16 cellular contexts compared by ENCODE assay signal in the genomic region with DNA sequence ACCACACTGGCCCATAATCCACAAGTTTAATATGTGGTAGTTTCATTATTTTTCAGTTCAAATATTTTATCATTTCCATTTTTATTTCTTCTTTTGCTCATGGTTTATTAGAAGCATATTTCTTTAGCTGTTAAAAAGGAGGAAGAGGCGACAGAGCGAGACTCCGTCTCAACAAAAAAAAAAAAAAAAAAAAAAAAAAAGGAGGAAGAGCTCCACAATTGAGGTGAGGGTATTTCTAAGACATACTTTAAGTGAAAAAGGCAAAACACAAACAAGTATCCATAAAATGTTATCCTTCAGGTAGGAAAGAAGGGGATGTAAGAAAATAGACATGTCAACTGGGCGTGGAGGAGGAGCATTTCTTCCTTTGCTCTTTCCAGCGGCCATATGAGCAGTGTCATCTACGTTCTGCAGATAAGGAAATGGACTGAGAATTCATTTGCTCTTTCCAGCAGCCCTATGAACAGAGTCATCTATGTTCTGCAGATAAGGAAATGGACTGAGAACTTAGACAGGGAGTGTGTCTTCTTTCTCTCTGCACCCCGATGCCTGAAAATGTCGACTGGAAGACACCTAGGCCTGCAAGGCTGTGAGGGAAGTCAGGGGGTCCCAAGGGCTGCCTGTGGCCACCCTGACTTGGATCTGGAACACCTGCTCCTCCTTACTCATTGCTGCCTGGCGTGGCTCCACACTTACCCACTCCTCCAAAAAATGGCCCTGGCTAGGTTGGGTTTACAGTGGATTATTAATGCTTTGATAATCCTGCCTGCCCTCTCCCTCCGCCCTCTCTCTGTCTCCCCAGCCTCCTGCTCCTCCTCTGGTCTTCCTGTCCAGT. TPM values are rescaled to one million over a fixed set of nuclear protein-coding genes. Genes with fewer than 3 reads are reported as not detected.
"Had no signal": no experiment of that assay in that cellular context is flagged by ENCODE, and none has a peak within 500 bp of the region (broad histone marks: within the 10 kb centered on the region; RNA-seq: fewer than 3 reads in every experiment).

No MANE protein-coding gene starts in this region.

- DNase-seq: activated CD4-positive, alpha-beta memory T cell treated with anti-CD3 and anti-CD28 coated beads, Interleukin-2, amount 10 ng/mL, durations not matched to agents 7 days and 5 days; activated CD8-positive, alpha-beta memory T cell treated with anti-CD3 and anti-CD28 coated beads, Interleukin-2, amount 50 U/mL, for 4 hours; activated gamma-delta T cell; activated T-cell treated with anti-CD3 and anti-CD28 coated beads, Interleukin-2, amount 50 U/mL, for 48 hours; amniotic stem cell; dorsolateral prefrontal cortex; endodermal cell; sigmoid colon; stimulated activated CD4-positive, alpha-beta T cell treated with anti-CD3 and anti-CD28 coated beads, Interleukin-12 subunit alpha, Interleukin-12 subunit beta, amount 100 ng/mL, for 4 hours; stimulated activated CD4-positive, alpha-beta T cell treated with anti-CD3 and anti-CD28 coated beads, Interleukin-2, amount 100 ng/mL, for 24 hours; uterus had no signal

- ATAC-seq: activated naive CD4-positive, alpha-beta T cell treated with anti-CD3 and anti-CD28 coated beads, Interleukin-2, amount 50 U/mL, for 72 hours; gastroesophageal sphincter; left lobe of liver had no signal

- H3K4me1 ChIP-seq: gastroesophageal sphincter, parathyroid adenoma, sigmoid colon, uterus had no signal

- H3K27ac ChIP-seq: dorsolateral prefrontal cortex, gastroesophageal sphincter, parathyroid adenoma, sigmoid colon, uterus, VCaP had no signal

- H3K36me3 ChIP-seq: gastroesophageal sphincter, sigmoid colon, uterus had no signal

- H3K27me3 ChIP-seq: dorsolateral prefrontal cortex, sigmoid colon, uterus had no signal

- H3K4me1 Mint-ChIP-seq: endodermal cell had no signal

- H3K9me3 ChIP-seq: gastroesophageal sphincter, sigmoid colon, uterus had no signal

- H3K36me3 Mint-ChIP-seq: activated naive CD4-positive, alpha-beta T cell treated with anti-CD3 and anti-CD28 coated beads, Interleukin-2, amount 50 U/mL, for 72 hours had no signal

- H3K4me3 Mint-ChIP-seq: activated CD4-positive, alpha-beta memory T cell treated with anti-CD3 and anti-CD28 coated beads, Interleukin-2, amount 10 ng/mL, durations not matched to agents 7 days and 5 days; endodermal cell had no signal

- H3K27ac Mint-ChIP-seq: activated CD4-positive, alpha-beta memory T cell treated with anti-CD3 and anti-CD28 coated beads, Interleukin-2, amount 10 ng/mL, durations not matched to agents 7 days and 5 days; endodermal cell had no signal

- H3K4me3 ChIP-seq: dorsolateral prefrontal cortex, gastroesophageal sphincter, sigmoid colon, uterus had no signal

RNA-seq across cellular contexts. Expression of gene RAMP3, which starts 18.9 kb away (rescaled TPM):
- total RNA-seq: activated CD4-positive, alpha-beta memory T cell treated with anti-CD3 and anti-CD28 coated beads, Interleukin-2, amount 10 ng/mL, durations not matched to agents 7 days and 5 days; endodermal cell had no signal
